Comparison of ENCODE assay signal across 8 cellular contexts in genomic region chrX:154542723-154543424, GRCh38. TPM values are rescaled to one million over a fixed set of nuclear protein-coding genes. Genes with fewer than 3 reads are reported as not detected.
DNase-seq lines count a peak whose midpoint lies in the region; ATAC-seq and TF ChIP-seq lines count a peak whose summit lies in the region.

No MANE protein-coding gene starts in this region.

- peaks cover 18% of the 10 kb centered on the region for H3K4me1 Mint-ChIP-seq in activated T-helper 2 cell treated with anti-CD3 and anti-CD28 coated beads, Interferon-gamma antibody, Interleukin-2, Interleukin-4, amounts not matched to agents 10 μg/mL and 5 μg/mL and 100 μg/mL, durations not matched to agents 14 hours and 24 hours and 36 hours (ENCODE audit: low read depth)

- H3K36me3 ChIP-seq in lung (ENCODE audit: control insufficient read depth in 2 of 2, insufficient read depth in 2 of 2, low read length in 2 of 2) (no peaks in the 10 kb centered on the region), vagina (no peaks in the 10 kb centered on the region)

- TF ChIP-seq POLR2A in vagina (IDR thresholded peaks at IDR 0.05) = no peak

- no peak for TF ChIP-seq CTCF in lung (IDR thresholded peaks at IDR 0.05; ENCODE audit: control extremely low read depth, extremely low read depth)
- TF ChIP-seq CTCF in vagina (IDR thresholded peaks at IDR 0.05) = no peak

- H3K9me3 Mint-ChIP-seq in activated T-helper 2 cell treated with anti-CD3 and anti-CD28 coated beads, Interferon-gamma antibody, Interleukin-2, Interleukin-4, amounts not matched to agents 10 μg/mL and 5 μg/mL and 100 μg/mL, durations not matched to agents 14 hours and 24 hours and 36 hours = no peaks in the 10 kb centered on the region

- H3K9me3 ChIP-seq in lung (ENCODE audit: control insufficient read depth in 2 of 2, insufficient read depth in 1 of 2, low read length in 1 of 2) (peaks cover 0 to 7% of the 10 kb centered on the region in 2 donors), vagina (no peaks in the 10 kb centered on the region)

- intact Hi-C loops in activated T-helper 2 cell treated with anti-CD3 and anti-CD28 coated beads, Interferon-gamma antibody, Interleukin-2, Interleukin-4, amounts not matched to agents 10 μg/mL and 5 μg/mL and 100 μg/mL, durations not matched to agents 14 hours and 24 hours and 36 hours (cut with micrococcal nuclease) = no loop called here
- intact Hi-C loops in vagina (cut with DNase I) = no loop called here

- peaks cover 23% of the 10 kb centered on the region for H3K36me3 Mint-ChIP-seq in activated T-helper 2 cell treated with anti-CD3 and anti-CD28 coated beads, Interferon-gamma antibody, Interleukin-2, Interleukin-4, amounts not matched to agents 10 μg/mL and 5 μg/mL and 100 μg/mL, durations not matched to agents 14 hours and 24 hours and 36 hours (ENCODE audit: low read depth)

- peak overlapping the region; percentile 70 for H3K4me3 Mint-ChIP-seq in activated T-helper 2 cell treated with anti-CD3 and anti-CD28 coated beads, Interferon-gamma antibody, Interleukin-2, Interleukin-4, amounts not matched to agents 10 μg/mL and 5 μg/mL and 100 μg/mL, durations not matched to agents 14 hours and 24 hours and 36 hours (ENCODE audit: low read depth)

- DNase-seq in stimulated activated CD4-positive, alpha-beta T cell treated with anti-CD3 and anti-CD28 coated beads, Interleukin-15, amount 100 ng/mL, for 24 hours = peak; percentile 34
- DNase-seq in stimulated activated CD4-positive, alpha-beta T cell treated with anti-CD3 and anti-CD28 coated beads, Interleukin-4, amount 100 ng/mL, for 1 hour = no peak
- no peak for DNase-seq in activated T-helper 2 cell treated with anti-CD3 and anti-CD28 coated beads, Interferon-gamma antibody, Interleukin-2, Interleukin-4, amounts not matched to agents 10 μg/mL and 5 μg/mL and 100 μg/mL, durations not matched to agents 14 hours and 24 hours and 36 hours (ENCODE audit: low spot score)
- peak; percentile 63 for DNase-seq in lung (ENCODE audit: low spot score)
- DNase-seq in vagina (ENCODE audit: extremely low spot score in 2 of 2) = no peak
- DNase-seq in GM19238 (ENCODE audit: insufficient read length, low spot score) = no peak

- WGBS in lung, 2 donors = 25 to 54% methylated on average over 18 to 20 of the region's 20 CpGs

- ATAC-seq in lung (ENCODE audit: insufficient read depth, low FRiP score) (no peak), HG03280 (IDR thresholded peaks at IDR 0.05; ENCODE audit: unreplicated experiment) (no peak), GM18861 (IDR thresholded peaks at IDR 0.05; ENCODE audit: unreplicated experiment) (no peak)

- H3K4me1 ChIP-seq in lung (ENCODE audit: control insufficient read depth in 2 of 2, insufficient read depth in 2 of 2, low read length in 2 of 2) (peaks cover 0 to 4% of the 10 kb centered on the region in 2 donors), vagina (peaks cover 45% of the 10 kb centered on the region)

- H3K27me3 ChIP-seq in lung (ENCODE audit: control insufficient read depth, insufficient read depth) (no peaks in the 10 kb centered on the region), vagina (no peaks in the 10 kb centered on the region)

- H3K27ac ChIP-seq in lung (ENCODE audit: low read depth in 1 of 2, low read length in 1 of 2) = peak overlapping the region in 1 of 2 donors; percentile 89
- H3K27ac ChIP-seq in vagina = peak overlapping the region; percentile 81

- H3K27ac Mint-ChIP-seq in activated T-helper 2 cell treated with anti-CD3 and anti-CD28 coated beads, Interferon-gamma antibody, Interleukin-2, Interleukin-4, amounts not matched to agents 10 μg/mL and 5 μg/mL and 100 μg/mL, durations not matched to agents 14 hours and 24 hours and 36 hours = peak overlapping the region; percentile 84

- no peak overlapping the region for H3K4me3 ChIP-seq in lung
- no peak overlapping the region for H3K4me3 ChIP-seq in vagina

- H3K27me3 Mint-ChIP-seq in activated T-helper 2 cell treated with anti-CD3 and anti-CD28 coated beads, Interferon-gamma antibody, Interleukin-2, Interleukin-4, amounts not matched to agents 10 μg/mL and 5 μg/mL and 100 μg/mL, durations not matched to agents 14 hours and 24 hours and 36 hours (ENCODE audit: low read depth) = no peaks in the 10 kb centered on the region

RNA-seq across cellular contexts. Expression of gene G6PD, which starts 3.8 kb away (rescaled TPM):
- total RNA-seq in activated T-helper 2 cell treated with anti-CD3 and anti-CD28 coated beads, Interferon-gamma antibody, Interleukin-2, Interleukin-4, amounts not matched to agents 10 μg/mL and 5 μg/mL and 100 μg/mL, durations not matched to agents 14 hours and 24 hours and 36 hours = 82.8 and 86.4 TPM in 2 replicates
- total RNA-seq in lung = 100 to 1,000 TPM in 1 of 2 donors, 10 to 100 TPM in 1; 24.3 to 106 TPM
- 10 to 100 TPM; 55.4 to 75.6 TPM for polyA plus RNA-seq in lung
- total RNA-seq in vagina = 86.4 TPM

RNA-seq across cellular contexts. Expression of gene IKBKG, which starts 4.5 kb away (rescaled TPM):
- total RNA-seq in activated T-helper 2 cell treated with anti-CD3 and anti-CD28 coated beads, Interferon-gamma antibody, Interleukin-2, Interleukin-4, amounts not matched to agents 10 μg/mL and 5 μg/mL and 100 μg/mL, durations not matched to agents 14 hours and 24 hours and 36 hours = 40.5 and 41.7 TPM in 2 replicates
- 10 to 100 TPM; 12.0 to 58.3 TPM for total RNA-seq in lung
- polyA plus RNA-seq in lung = 10 to 100 TPM; 23.1 to 49.6 TPM
- total RNA-seq in vagina = 11.8 TPM

RNA-seq across cellular contexts. Expression of gene FAM3A, which starts 26.8 kb away (rescaled TPM):
- 39.2 and 39.8 TPM in 2 replicates for total RNA-seq in activated T-helper 2 cell treated with anti-CD3 and anti-CD28 coated beads, Interferon-gamma antibody, Interleukin-2, Interleukin-4, amounts not matched to agents 10 μg/mL and 5 μg/mL and 100 μg/mL, durations not matched to agents 14 hours and 24 hours and 36 hours
- total RNA-seq in lung (10 to 100 TPM; 21.5 to 48.6 TPM), vagina (59.9 TPM)
- 10 to 100 TPM; 43.9 to 61.2 TPM for polyA plus RNA-seq in lung

RNA-seq across cellular contexts. Expression of gene CTAG1A, which starts 42.1 kb away (rescaled TPM):
- not detected in 2 replicates for total RNA-seq in activated T-helper 2 cell treated with anti-CD3 and anti-CD28 coated beads, Interferon-gamma antibody, Interleukin-2, Interleukin-4, amounts not matched to agents 10 μg/mL and 5 μg/mL and 100 μg/mL, durations not matched to agents 14 hours and 24 hours and 36 hours
- total RNA-seq in lung (not detected), vagina (not detected)
- not detected for polyA plus RNA-seq in lung

RNA-seq across cellular contexts. Expression of gene SLC10A3, which starts 52.4 kb away (rescaled TPM):
- total RNA-seq in activated T-helper 2 cell treated with anti-CD3 and anti-CD28 coated beads, Interferon-gamma antibody, Interleukin-2, Interleukin-4, amounts not matched to agents 10 μg/mL and 5 μg/mL and 100 μg/mL, durations not matched to agents 14 hours and 24 hours and 36 hours = 17.5 and 18.3 TPM in 2 replicates
- total RNA-seq in lung = 10 to 100 TPM; 11.1 to 30.9 TPM
- polyA plus RNA-seq in lung = 10 to 100 TPM; 27.3 to 33.0 TPM
- 28.2 TPM for total RNA-seq in vagina

Comparison
In these comparisons a context has a peak if more than half of its experiments do, and no peak if none do; other contexts are left out.
1. DNase-seq: peak in stimulated activated CD4-positive, alpha-beta T cell treated with anti-CD3 and anti-CD28 coated beads, Interleukin-15, amount 100 ng/mL, for 24 hours (single experiment) and lung (single experiment); none in stimulated activated CD4-positive, alpha-beta T cell treated with anti-CD3 and anti-CD28 coated beads, Interleukin-4, amount 100 ng/mL, for 1 hour (single experiment), activated T-helper 2 cell treated with anti-CD3 and anti-CD28 coated beads, Interferon-gamma antibody, Interleukin-2, Interleukin-4, amounts not matched to agents 10 μg/mL and 5 μg/mL and 100 μg/mL, durations not matched to agents 14 hours and 24 hours and 36 hours (single experiment), vagina (0 of 2) and GM19238 (single experiment).